Comparison of ENCODE assay signal across 7 cellular contexts in genomic region chr3:154122096-154122911, GRCh38. TPM values are rescaled to one million over a fixed set of nuclear protein-coding genes. Genes with fewer than 3 reads are reported as not detected.
DNase-seq lines count a peak whose midpoint lies in the region; ATAC-seq, FAIRE-seq and TF ChIP-seq lines count a peak whose summit lies in the region.

No MANE protein-coding gene starts in this region.

- H3K9me3 ChIP-seq in HepG2 (ENCODE audit: low read length), result no peaks in the 10 kb centered on the region
- H3K9me3 ChIP-seq in testis, result no peaks in the 10 kb centered on the region

- H3K27ac ChIP-seq in KMS-11 (no peak overlapping the region), HepG2 (ENCODE audit: extremely low read length, insufficient read depth, low read length) (no peak overlapping the region), testis (peak overlapping the region; percentile 67 to 81)

- H3K9ac ChIP-seq in KMS-11, result peak overlapping the region; percentile 54; the same call in 1 of the 2 replicates
- H3K9ac ChIP-seq in HepG2 (ENCODE audit: insufficient read depth, low read depth, low read length), result no peak overlapping the region

- WGBS in HepG2 (ENCODE audit: low lambda C conversion rate), result 12% methylated on average over 13 of the region's 60 CpGs
- 1 to 3% methylated on average over 20 to 60 of the region's 60 CpGs for WGBS in testis, 2 donors

- no TSS peak for BruUV-seq in HepG2 (replicated peaks; lab: Mats Ljungman, UMichigan)

- no peak for DNase-seq in cardiac fibroblast (ENCODE audit: low read depth in 2 of 2)
- no peak for DNase-seq in HepG2 (ENCODE audit: low spot score)
- peak; percentile 19 for DNase-seq in testis
- DNase-seq in GM20000 (ENCODE audit: low spot score), result no peak

- in situ Hi-C loops in HepG2 (cut with HindIII; ENCODE audit: extremely low pct_ligation_motif_present, low pct_unique_long_range_greater_than_20kb), result loop anchor here (10.0 kb wide), 1 partner anchor 132 kb away; no protein-coding TSS in a partner anchor

- H3K4me3 ChIP-seq in KMS-11 (IDR thresholded peaks at IDR 0.05; ENCODE audit: insufficient read depth, low read depth, low read length), result peak overlapping the region; percentile 83
- peak overlapping the region; percentile 83 to 87 for H3K4me3 ChIP-seq in cardiac fibroblast (replicated peaks in 1 of 2; ENCODE audit: low read depth in 2 of 2, low read length in 2 of 2)
- peak overlapping the region; percentile 62 to 79 (median 66) for H3K4me3 ChIP-seq in HepG2 (replicated peaks in 1 of 3; ENCODE audit: insufficient read depth in 1 of 3, low read depth in 2 of 3, low read length in 3 of 3)
- H3K4me3 ChIP-seq in testis, result peak overlapping the region; percentile 82 to 83

- no peak for TF ChIP-seq RAD21 in HepG2 (CRISPR knock-in tag; IDR thresholded peaks at IDR 0.05)

- H3K27me3 ChIP-seq in KMS-11 (ENCODE audit: insufficient read depth, low read depth), result no peaks in the 10 kb centered on the region
- H3K27me3 ChIP-seq in HepG2 (ENCODE audit: control insufficient read depth in 1 of 2, insufficient read depth in 2 of 2, low read length in 2 of 2), result peaks cover 0 to 32% of the 10 kb centered on the region in 2 experiments; a peak in 3 of 5 replicates
- no peaks in the 10 kb centered on the region for H3K27me3 ChIP-seq in testis

- TF ChIP-seq POLR2A in HepG2 (IDR thresholded peaks at IDR 0.05; ENCODE audit: insufficient read depth in 1 of 2, low read depth in 2 of 2, low read length in 2 of 2) (no peak), testis (IDR thresholded peaks at IDR 0.05) (no peak)

- H3K4me2 ChIP-seq in KMS-11 (peak overlapping the region; percentile 53), HepG2 (ENCODE audit: low read depth, low read length) (peak overlapping the region; percentile 92)

- H3K36me3 ChIP-seq in KMS-11 (ENCODE audit: insufficient read depth), result no peaks in the 10 kb centered on the region
- no peaks in the 10 kb centered on the region for H3K36me3 ChIP-seq in HepG2 (replicated peaks in 1 of 2; ENCODE audit: control insufficient read depth in 1 of 2, insufficient read depth in 2 of 2, low read length in 2 of 2)
- H3K36me3 ChIP-seq in testis (ENCODE audit: low read depth, missing control alignments), result no peaks in the 10 kb centered on the region

- peak; percentile 22 for ATAC-seq in GM19397 (IDR thresholded peaks at IDR 0.05; ENCODE audit: unreplicated experiment)
- ATAC-seq in HepG2, result peak; percentile 71
- no peak for ATAC-seq in HG03039 (IDR thresholded peaks at IDR 0.05; ENCODE audit: unreplicated experiment)

- TF ChIP-seq CTCF in KMS-11 (conservative IDR thresholded peaks at IDR 0.05; ENCODE audit: low read depth, low read length) (no peak), cardiac fibroblast (IDR thresholded peaks at IDR 0.05; ENCODE audit: low read depth, low read length) (peak; percentile 1), HepG2 (CRISPR knock-in tag; IDR thresholded peaks at IDR 0.05) (no peak), testis (IDR thresholded peaks at IDR 0.05) (no peak), GM20000 (IDR thresholded peaks at IDR 0.05; ENCODE audit: extremely low read depth, missing control alignments) (no peak)

- FAIRE-seq in HepG2 (lab: Jason Lieb, UNC), result no peak

- peak overlapping the region; percentile 97 for H2AFZ ChIP-seq in KMS-11 (ENCODE audit: low read depth)
- no peak overlapping the region for H2AFZ ChIP-seq in HepG2 (ENCODE audit: low read length)

- CTCF ChIA-PET in HepG2 (lab: Yijun Ruan, JAX; ENCODE audit: low intra/inter-chr PET ratio, low total read pairs), result no interaction called here

- H3K4me1 ChIP-seq in KMS-11 (ENCODE audit: low read depth, poor library complexity, severe bottlenecking), result peaks cover 30% of the 10 kb centered on the region
- H3K4me1 ChIP-seq in HepG2 (ENCODE audit: insufficient read depth, low read length), result peaks cover 54% of the 10 kb centered on the region
- no peaks in the 10 kb centered on the region for H3K4me1 ChIP-seq in testis

- POLR2A ChIA-PET in HepG2 (lab: Yijun Ruan, JAX), result no interaction called here

- intact Hi-C loops in HepG2 (cut with micrococcal nuclease; ENCODE audit: unreplicated experiment) (loop anchor here (10.0 kb wide), 2 partner anchors 102 to 132 kb away; no protein-coding TSS in a partner anchor), testis (cut with DNase I; ENCODE audit: low total_unique reads) (no loop called here)

- H4K20me1 ChIP-seq in KMS-11 (ENCODE audit: insufficient read depth) (no peaks in the 10 kb centered on the region; the same call in 1 of the 2 replicates), HepG2 (ENCODE audit: insufficient read depth, low read length) (no peaks in the 10 kb centered on the region)

- H3K79me2 ChIP-seq in KMS-11 (ENCODE audit: insufficient read depth, low read depth) (peaks cover 13% of the 10 kb centered on the region; the same call in 1 of the 2 replicates), HepG2 (ENCODE audit: insufficient read depth, low read length) (no peaks in the 10 kb centered on the region)

- TF ChIP-seq EP300 in HepG2 (IDR thresholded peaks at IDR 0.05; ENCODE audit: low read depth in 2 of 2, low read length in 2 of 2) (no peak), HepG2 (CRISPR knock-in tag; IDR thresholded peaks at IDR 0.05; ENCODE audit: borderline replicate concordance) (no peak)

TF ChIP-seq in HepG2, 621 proteins besides CTCF, POLR2A, EP300 and RAD21 (continues in another document):
- TF ChIP-seq, protein P1, sequence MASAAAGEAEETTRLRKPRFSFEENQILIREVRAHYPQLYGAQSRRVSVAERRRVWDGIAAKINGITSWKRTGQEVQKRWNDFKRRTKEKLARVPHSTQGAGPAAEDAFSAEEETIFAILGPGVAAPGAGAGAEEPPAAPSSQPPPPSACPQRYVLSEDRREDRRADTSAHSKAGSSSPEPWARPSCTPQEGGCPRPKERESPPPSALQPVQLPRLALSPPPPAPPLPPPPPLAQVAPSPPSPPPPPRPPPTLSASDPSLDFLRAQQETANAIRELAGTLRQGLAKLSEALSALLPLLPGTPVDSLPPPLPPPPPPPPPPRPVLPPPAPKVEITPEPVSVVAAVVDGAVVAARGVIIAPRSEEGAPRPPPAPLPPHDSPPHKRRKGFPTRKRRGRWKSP (CRISPR knock-in tag; IDR thresholded peaks at IDR 0.05), result 0 out of 2 replicates have a peak, but pooled peaks have one; percentile 34
- TF ChIP-seq TAF1 (CRISPR knock-in tag; IDR thresholded peaks at IDR 0.05), result peak; percentile 6; the same call in 1 of the 2 replicates
- 0 out of 2 replicates have a peak, but pooled peaks have one; percentile 20 for TF ChIP-seq ZNF776 (CRISPR knock-in tag; IDR thresholded peaks at IDR 0.05)
- TF ChIP-seq ZBTB7A (CRISPR knock-in tag; IDR thresholded peaks at IDR 0.05), result 0 out of 2 replicates have a peak, but pooled peaks have one; percentile 26
- peak; percentile 57; the same call in 1 of the 2 replicates for TF ChIP-seq GZF1 (CRISPR knock-in tag; IDR thresholded peaks at IDR 0.05)
- no peak for TF ChIP-seq HHEX (CRISPR knock-in tag; IDR thresholded peaks at IDR 0.05)
- TF ChIP-seq MIER2 (CRISPR knock-in tag; IDR thresholded peaks at IDR 0.05), result no peak
- TF ChIP-seq ZNF564 (CRISPR knock-in tag; IDR thresholded peaks at IDR 0.05), result 0 out of 2 replicates have a peak, but pooled peaks have one; percentile 5
- TF ChIP-seq ZNF777 (CRISPR knock-in tag; IDR thresholded peaks at IDR 0.05), result peak; percentile 89

RNA-seq across cellular contexts. Expression of gene ARHGEF26, which starts 1.1 kb away (rescaled TPM):
- total RNA-seq in HepG2 (2016; rRNA removed; fragmentation: Illumina TruSeq; extraction: Trizol) (6.1 and 6.3 TPM in 2 replicates), testis (10 to 100 TPM; 24.8 to 33.0 TPM)
- 0.51 and 0.79 TPM in 2 replicates for total RNA-seq in HepG2 (2016; cell fraction: cytosol; rRNA removed; fragmentation: Illumina TruSeq; extraction: Trizol; ENCODE audit: low read depth)
- total RNA-seq in HepG2 (2016; cell fraction: insoluble cytoplasmic fraction; rRNA removed; fragmentation: Illumina TruSeq; extraction: Trizol), result 5.5 and 6.0 TPM in 2 replicates
- 2.8 and 2.9 TPM in 2 replicates for total RNA-seq in HepG2 (2016; cell fraction: membrane; rRNA removed; fragmentation: Illumina TruSeq; extraction: Trizol)
- 8.2 and 10.7 TPM in 2 replicates for total RNA-seq in HepG2 (2016; cell fraction: nucleus; rRNA removed; fragmentation: Illumina TruSeq; extraction: Trizol)
- polyA plus RNA-seq in HepG2 (2011; rRNA removed) (0.65 and 0.74 TPM in 2 replicates), testis (ENCODE audit: insufficient read depth, low read depth, low replicate concordance) (14.7 TPM)
- polyA plus RNA-seq in HepG2 (2011; cell fraction: cytosol; rRNA removed), result 0.34 and 0.35 TPM in 2 replicates
- polyA plus RNA-seq in HepG2 (2011; cell fraction: nucleus; rRNA removed), result 1.5 and 1.7 TPM in 2 replicates
- 1.1 and 1.9 TPM in 2 replicates for polyA plus RNA-seq in HepG2 (2012)
- polyA plus RNA-seq in HepG2 (2016; cell fraction: cytosol; fragmentation: Illumina TruSeq; extraction: Trizol; ENCODE audit: low read depth), result 0.27 and 0.35 TPM in 2 replicates
- 5.6 and 6.2 TPM in 2 replicates for polyA plus RNA-seq in HepG2 (2016; cell fraction: insoluble cytoplasmic fraction; fragmentation: Illumina TruSeq; extraction: Trizol; ENCODE audit: low read depth)
- polyA plus RNA-seq in HepG2 (2016; cell fraction: membrane; fragmentation: Illumina TruSeq; extraction: Trizol; ENCODE audit: low read depth), result 1.2 and 1.5 TPM in 2 replicates
- 9.8 and 9.9 TPM in 2 replicates for polyA plus RNA-seq in HepG2 (2016; cell fraction: nucleus; fragmentation: Illumina TruSeq; extraction: Trizol; ENCODE audit: insufficient read depth, low read depth)
- polyA minus RNA-seq in HepG2 (2011; rRNA and poly(A)+ RNA removed; ENCODE audit: low replicate concordance), result 0.14 and 1.3 TPM in 2 replicates
- 0.88 and 0.89 TPM in 2 replicates for polyA minus RNA-seq in HepG2 (2011; cell fraction: cytosol; rRNA and poly(A)+ RNA removed)
- polyA minus RNA-seq in HepG2 (2011; cell fraction: nucleus; rRNA and poly(A)+ RNA removed), result 4.7 and 6.1 TPM in 2 replicates

Comparison
In these comparisons a context has a peak if more than half of its experiments do, and no peak if none do; other contexts are left out.
1. H3K27ac ChIP-seq: peak in testis (2 of 2); none in KMS-11 (single experiment) and HepG2 (single experiment).
2. Peak in every context shown above with its lines, with median percentiles within 50 percentile points of each other: H3K4me3 ChIP-seq.